In genomic region chr6:114140416-114140815, GRCh38 we compare ENCODE assay signal across 18 cellular contexts.
"Had no signal": no experiment of that assay in that cellular context is flagged by ENCODE, and none has a peak within 500 bp of the region (broad histone marks: within the 10 kb centered on the region; RNA-seq: fewer than 3 reads in every experiment).

No MANE protein-coding gene starts in this region.

- H3K4me3 ChIP-seq: neural progenitor cell, pancreas, sigmoid colon, tibial artery, uterus had no signal

- H3K36me3 ChIP-seq: neural progenitor cell, pancreas, sigmoid colon, tibial artery, uterus had no signal

- H3K27me3 Mint-ChIP-seq: activated B cell treated with CpG ODN at 0.5 μM for 24 hours had no signal

- H3K27ac Mint-ChIP-seq: activated B cell treated with CpG ODN at 0.5 μM for 24 hours; activated naive CD4-positive, alpha-beta T cell treated with anti-CD3 and anti-CD28 coated beads, Interleukin-2, amount 50 U/mL, for 72 hours; activated T-cell treated with anti-CD3 and anti-CD28 coated beads, Interleukin-2, amount 50 U/mL, for 72 hours; mesothelial cell of epicardium; neural progenitor cell had no signal

- H3K27ac ChIP-seq: foreskin keratinocyte, neural progenitor cell, pancreas, sigmoid colon, tibial artery, uterus had no signal

- H3K9ac ChIP-seq: neural progenitor cell had no signal

- H3K27me3 ChIP-seq: neural progenitor cell, pancreas, sigmoid colon, tibial artery, uterus had no signal

- ATAC-seq: activated naive CD4-positive, alpha-beta T cell treated with anti-CD3 and anti-CD28 coated beads, Interleukin-2, amount 50 U/mL, for 72 hours; activated T-cell treated with anti-CD3 and anti-CD28 coated beads, Interleukin-2, amount 50 U/mL, for 72 hours; esophagus mucosa; foreskin keratinocyte; pancreas had no signal

- DNase-seq: activated B cell treated with CpG ODN at 0.5 μM for 24 hours; activated CD4-positive, alpha-beta T cell treated with anti-CD3 and anti-CD28 coated beads for 48 hours; activated CD8-positive, alpha-beta memory T cell treated with anti-CD3 and anti-CD28 coated beads, Interleukin-2, amount 50 U/mL, for 48 hours; activated gamma-delta T cell; activated T-cell treated with anti-CD3 and anti-CD28 coated beads, Interleukin-2, amount 50 U/mL, for 72 hours; amniotic stem cell; foreskin keratinocyte; head of caudate nucleus; pancreas; sigmoid colon; stimulated activated CD4-positive, alpha-beta T cell treated with anti-CD3 and anti-CD28 coated beads, Interleukin-12 subunit alpha, Interleukin-12 subunit beta, amount 100 ng/mL, for 4 hours; stimulated activated CD4-positive, alpha-beta T cell treated with anti-CD3 and anti-CD28 coated beads, Interleukin-2, amount 100 ng/mL, for 24 hours; tibial artery; uterus had no signal

- H3K36me3 Mint-ChIP-seq: activated naive CD4-positive, alpha-beta T cell treated with anti-CD3 and anti-CD28 coated beads, Interleukin-2, amount 50 U/mL, for 72 hours; mesothelial cell of epicardium; neural progenitor cell had no signal

- H3K9me3 ChIP-seq: pancreas, sigmoid colon, tibial artery, uterus had no signal

- H3K4me1 ChIP-seq: foreskin keratinocyte, pancreas, tibial artery, uterus had no signal

- H2AFZ ChIP-seq: neural progenitor cell had no signal

- H3K9me3 Mint-ChIP-seq: activated B cell treated with CpG ODN at 0.5 μM for 24 hours, neural progenitor cell had no signal

- H3K4me2 ChIP-seq: neural progenitor cell had no signal

- H3K4me1 Mint-ChIP-seq: activated B cell treated with CpG ODN at 0.5 μM for 24 hours, neural progenitor cell had no signal

- H3K4me3 Mint-ChIP-seq: activated B cell treated with CpG ODN at 0.5 μM for 24 hours; activated T-cell treated with anti-CD3 and anti-CD28 coated beads, Interleukin-2, amount 50 U/mL, for 72 hours; mesothelial cell of epicardium; neural progenitor cell had no signal
